31 cellular contexts compared by ENCODE assay signal in genomic region chr11:67458266-67458665, GRCh38. TPM values are rescaled to one million over a fixed set of nuclear protein-coding genes. Genes with fewer than 3 reads are reported as not detected.
"Had no signal": no experiment of that assay in that cellular context is flagged by ENCODE, and none has a peak within 500 bp of the region (broad histone marks: within the 10 kb centered on the region; RNA-seq: fewer than 3 reads in every experiment).

No MANE protein-coding gene starts in this region.

- H3K27ac Mint-ChIP-seq: activated CD4-positive, alpha-beta T cell treated with anti-CD3 and anti-CD28 coated beads for 36 hours; activated naive CD4-positive, alpha-beta T cell treated with anti-CD3 and anti-CD28 coated beads, Interleukin-2, amount 50 U/mL, for 72 hours; activated T-cell treated with anti-CD3 and anti-CD28 coated beads, Interleukin-2, amount 50 U/mL, for 72 hours; nephron progenitor cell; T-helper 2 cell treated with Interferon-gamma antibody and Interleukin-4, amounts not matched to agents 5 μg/mL and 100 μg/mL, for 36 hours had no signal

- H3K27ac ChIP-seq: epithelial cell of prostate, esophagus squamous epithelium, heart right ventricle, left lung, neutrophil, ovary, testis had no signal

- H3K9me3 ChIP-seq: esophagus squamous epithelium, heart right ventricle, left lung, neutrophil, ovary, testis, transverse colon had no signal

- ATAC-seq: activated CD4-positive, alpha-beta T cell treated with anti-CD3 and anti-CD28 coated beads for 36 hours; activated naive CD4-positive, alpha-beta T cell treated with anti-CD3 and anti-CD28 coated beads, Interleukin-2, amount 50 U/mL, for 72 hours; activated T-cell treated with anti-CD3 and anti-CD28 coated beads, Interleukin-2, amount 50 U/mL, for 72 hours; heart right ventricle; left lung; sciatic nerve; stimulated activated naive CD8-positive, alpha-beta T cell treated with anti-CD3 and anti-CD28 coated beads, Interleukin-15, Interleukin-2, amounts not matched to agents 100 U/mL and 50 U/mL, for 24 hours had no signal

- H3K4me1 ChIP-seq: left lung, testis, transverse colon had no signal

- H3K4me3 Mint-ChIP-seq: activated CD4-positive, alpha-beta T cell treated with anti-CD3 and anti-CD28 coated beads for 36 hours; activated T-cell treated with anti-CD3 and anti-CD28 coated beads, Interleukin-2, amount 50 U/mL, for 72 hours; central memory CD8-positive, alpha-beta T cell; dendritic cell treated with granulocyte-macrophage colony-stimulating factor and Interleukin-4, amounts not matched to agents 40 ng/mL and 50 ng/mL, for 4 days; nephron progenitor cell; T-helper 2 cell treated with Interferon-gamma antibody and Interleukin-4, amounts not matched to agents 5 μg/mL and 100 μg/mL, for 36 hours had no signal

- DNase-seq: activated CD4-positive, alpha-beta T cell treated with anti-CD3 and anti-CD28 coated beads for 36 hours; activated CD4-positive, alpha-beta T cell treated with anti-CD3 and anti-CD28 coated beads, Interleukin-2, amount 50 U/mL, for 4 hours; activated CD4-positive, CD25-positive, alpha-beta regulatory T cell; activated naive CD4-positive, alpha-beta T cell; activated T-cell treated with anti-CD3 and anti-CD28 coated beads for 4 hours; activated T-cell treated with anti-CD3 and anti-CD28 coated beads, Interleukin-2, amount 50 U/mL, for 72 hours; esophagus squamous epithelium; foreskin melanocyte; heart right ventricle; kidney glomerular epithelial cell; left lung; nephron progenitor cell; small intestine; stimulated activated naive CD8-positive, alpha-beta T cell treated with anti-CD3 and anti-CD28 coated beads, Interleukin-15, Interleukin-2, amounts not matched to agents 100 U/mL and 50 U/mL, for 24 hours; T-helper 1 cell; testis; transverse colon had no signal

- H3K4me3 ChIP-seq: esophagus squamous epithelium, heart right ventricle, left lung, ovary, testis, transverse colon had no signal

- H3K4me1 Mint-ChIP-seq: central memory CD8-positive, alpha-beta T cell had no signal

- H3K9me3 Mint-ChIP-seq: activated naive CD4-positive, alpha-beta T cell treated with anti-CD3 and anti-CD28 coated beads, Interleukin-2, amount 50 U/mL, for 72 hours; activated T-cell treated with anti-CD3 and anti-CD28 coated beads, Interleukin-2, amount 50 U/mL, for 72 hours; central memory CD8-positive, alpha-beta T cell; dendritic cell treated with granulocyte-macrophage colony-stimulating factor and Interleukin-4, amounts not matched to agents 40 ng/mL and 50 ng/mL, for 4 days; nephron progenitor cell; T-helper 2 cell treated with Interferon-gamma antibody and Interleukin-4, amounts not matched to agents 5 μg/mL and 100 μg/mL, for 36 hours had no signal

- H3K27me3 ChIP-seq: esophagus squamous epithelium, heart right ventricle, left lung, neutrophil, ovary, testis, transverse colon had no signal

- H3K36me3 ChIP-seq: esophagus squamous epithelium, heart right ventricle, left lung, neutrophil, ovary, transverse colon had no signal

- H3K27me3 Mint-ChIP-seq: activated CD4-positive, alpha-beta T cell treated with anti-CD3 and anti-CD28 coated beads for 36 hours; central memory CD8-positive, alpha-beta T cell had no signal

RNA-seq across cellular contexts. Expression of gene CABP4, which starts 3.1 kb away (rescaled TPM):
- total RNA-seq: bronchial epithelial cell, progenitor cell of endocrine pancreas, renal cortical epithelial cell had no signal

RNA-seq across cellular contexts. Expression of gene GPR152, which starts 5.7 kb away (rescaled TPM):
- total RNA-seq: activated CD4-positive, alpha-beta T cell treated with anti-CD3 and anti-CD28 coated beads for 36 hours; activated naive CD4-positive, alpha-beta T cell treated with anti-CD3 and anti-CD28 coated beads, Interleukin-2, amount 50 U/mL, for 72 hours; activated T-cell treated with anti-CD3 and anti-CD28 coated beads, Interleukin-2, amount 50 U/mL, for 72 hours; bronchial epithelial cell; esophagus squamous epithelium; glomerular endothelial cell; heart right ventricle; left lung; lung microvascular endothelial cell; mucosa of gallbladder; progenitor cell of endocrine pancreas; renal cortical epithelial cell; sciatic nerve; testis; transverse colon had no signal
- polyA plus RNA-seq: heart right ventricle, ovary, small intestine had no signal
